Comparison of ENCODE assay signal across 10 cellular contexts in genomic region chr16:80144191-80144590, GRCh38.
DNase-seq lines count a peak whose midpoint lies in the region; ATAC-seq and TF ChIP-seq lines count a peak whose summit lies in the region.
"Had no signal": no experiment of that assay in that cellular context is flagged by ENCODE, and none has a peak within 500 bp of the region (broad histone marks: within the 10 kb centered on the region; RNA-seq: fewer than 3 reads in every experiment).

No MANE protein-coding gene starts in this region.

- TF ChIP-seq CTCF in activated CD8-positive, alpha-beta T cell treated with anti-CD3 and anti-CD28 coated beads for 36 hours (IDR thresholded peaks at IDR 0.05): no peak

- intact Hi-C loops in activated CD8-positive, alpha-beta T cell treated with anti-CD3 and anti-CD28 coated beads for 36 hours (cut with micrococcal nuclease): no loop called here

- DNase-seq in fibroblast of peridontal ligament (ENCODE audit: extremely low read depth) (peak; percentile 66), SHP77 (lab: John Stamatoyannopoulos, UW) (no peak), OCI-M1 (lab: John Stamatoyannopoulos, UW) (no peak)
- no peak for DNase-seq in stimulated activated CD4-positive, alpha-beta T cell treated with anti-CD3 and anti-CD28 coated beads, Interleukin-1b, Interleukin-23, amount 100 ng/mL, for 48 hours
- DNase-seq in activated CD8-positive, alpha-beta T cell treated with anti-CD3 and anti-CD28 coated beads for 36 hours: no peak
- DNase-seq: kidney glomerular epithelial cell, NCI-H2029 had no signal

- H3K27ac Mint-ChIP-seq in activated CD8-positive, alpha-beta T cell treated with anti-CD3 and anti-CD28 coated beads for 36 hours: no peak overlapping the region

- H3K27me3 Mint-ChIP-seq in activated CD8-positive, alpha-beta T cell treated with anti-CD3 and anti-CD28 coated beads for 36 hours: peaks cover 7% of the 10 kb centered on the region

- CTCF ChIA-PET in activated CD8-positive, alpha-beta T cell treated with anti-CD3 and anti-CD28 coated beads for 36 hours (lab: Charles Lee): no interaction called here

- H3K4me1 Mint-ChIP-seq in activated CD8-positive, alpha-beta T cell treated with anti-CD3 and anti-CD28 coated beads for 36 hours (ENCODE audit: low read depth): no peaks in the 10 kb centered on the region

- POLR2A ChIA-PET in activated CD8-positive, alpha-beta T cell treated with anti-CD3 and anti-CD28 coated beads for 36 hours (lab: Charles Lee): no interaction called here

- peaks cover 2% of the 10 kb centered on the region for H3K9me3 Mint-ChIP-seq in activated CD8-positive, alpha-beta T cell treated with anti-CD3 and anti-CD28 coated beads for 36 hours

- H3K4me3 Mint-ChIP-seq in activated CD8-positive, alpha-beta T cell treated with anti-CD3 and anti-CD28 coated beads for 36 hours: no peak overlapping the region

- ATAC-seq in GM18861 (IDR thresholded peaks at IDR 0.05; ENCODE audit: unreplicated experiment) (peak; percentile 98), GM21619 (IDR thresholded peaks at IDR 0.05; ENCODE audit: unreplicated experiment) (peak; percentile 100), HG03196 (IDR thresholded peaks at IDR 0.05; ENCODE audit: unreplicated experiment) (peak; percentile 99)
- ATAC-seq in activated CD8-positive, alpha-beta T cell treated with anti-CD3 and anti-CD28 coated beads for 36 hours: no peak

- H3K36me3 Mint-ChIP-seq in activated CD8-positive, alpha-beta T cell treated with anti-CD3 and anti-CD28 coated beads for 36 hours (ENCODE audit: low read depth): no peaks in the 10 kb centered on the region
